Comparison of ENCODE assay signal across 11 cellular contexts in the genomic region with DNA sequence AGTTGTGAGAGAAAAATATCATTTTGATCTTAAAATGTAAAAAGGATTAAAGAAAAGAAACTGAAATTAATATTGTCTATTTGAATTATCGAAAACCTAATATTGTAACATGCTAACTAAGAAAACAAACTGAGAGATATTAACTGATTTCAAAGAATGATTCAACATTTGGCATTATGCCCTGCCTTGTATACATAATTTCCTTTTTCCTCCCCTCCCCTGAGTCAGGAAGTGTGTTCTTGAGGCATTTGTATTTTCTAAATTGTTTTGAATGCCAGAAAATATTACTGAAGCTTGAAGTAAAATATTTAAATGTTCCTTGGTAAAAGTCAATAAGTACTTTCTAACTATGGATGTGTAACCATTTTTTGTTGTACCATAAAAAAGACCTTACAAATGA. TPM values are rescaled to one million over a fixed set of nuclear protein-coding genes. Genes with fewer than 3 reads are reported as not detected.
A peak's percentile ranks its signal among the peaks of the same experiment; 100 is the strongest.
DNase-seq lines count a peak whose midpoint lies in the region; ATAC-seq and TF ChIP-seq lines count a peak whose summit lies in the region.
"Had no signal": no experiment of that assay in that cellular context is flagged by ENCODE, and none has a peak within 500 bp of the region (broad histone marks: within the 10 kb centered on the region; RNA-seq: fewer than 3 reads in every experiment).

No MANE protein-coding gene starts in this region.

- H3K4me1 ChIP-seq in right atrium auricular region (peaks cover 0 to 5% of the 10 kb centered on the region in 2 donors), SJCRH30 (peaks cover 29% of the 10 kb centered on the region)

- peak overlapping the region in 1 of 2 donors; percentile 23 for H3K4me3 ChIP-seq in right atrium auricular region
- peak overlapping the region; percentile 35 for H3K4me3 ChIP-seq in SJCRH30

- H3K4me1 Mint-ChIP-seq in stimulated activated memory B cell treated with anti-CD40 and anti-IgM and Interleukin-4, amounts not matched to agents 10 μg/mL and 1 μg/mL and 100 μg/mL, for 72 hours, result peaks cover 12% of the 10 kb centered on the region
- H3K4me1 Mint-ChIP-seq: neural crest cell had no signal

- TF ChIP-seq CTCF in right atrium auricular region (IDR thresholded peaks at IDR 0.05) (no peak), omental fat pad (IDR thresholded peaks at IDR 0.05) (no peak)

- ATAC-seq in Right ventricle myocardium inferior (no peak), omental fat pad (ENCODE audit: low FRiP score) (no peak), GM19463 (IDR thresholded peaks at IDR 0.05; ENCODE audit: unreplicated experiment) (no peak)
- no peak for ATAC-seq in stimulated activated memory B cell treated with anti-CD40 and anti-IgM and Interleukin-4, amounts not matched to agents 10 μg/mL and 1 μg/mL and 100 μg/mL, for 72 hours

- H3K27ac ChIP-seq in right atrium auricular region, result peak overlapping the region; percentile 27 to 58
- peak overlapping the region; percentile 48; the same call in 1 of the 2 replicates for H3K27ac ChIP-seq in SJCRH30

- intact Hi-C loops in Right ventricle myocardium inferior (cut with DNase I), result loop anchor here (5.0 kb wide), 1 partner anchor 50 kb away; the partner anchor contains the start of gene RPS6KA3

- H3K27me3 Mint-ChIP-seq in stimulated activated memory B cell treated with anti-CD40 and anti-IgM and Interleukin-4, amounts not matched to agents 10 μg/mL and 1 μg/mL and 100 μg/mL, for 72 hours, result no peaks in the 10 kb centered on the region
- H3K27me3 Mint-ChIP-seq: CD8-positive, alpha-beta memory T cell had no signal

- no peak overlapping the region for H3K4me3 Mint-ChIP-seq in stimulated activated memory B cell treated with anti-CD40 and anti-IgM and Interleukin-4, amounts not matched to agents 10 μg/mL and 1 μg/mL and 100 μg/mL, for 72 hours
- H3K4me3 Mint-ChIP-seq: neural crest cell had no signal

- DNase-seq in right atrium auricular region (ENCODE audit: low spot score) (no peak), Right ventricle myocardium inferior (ENCODE audit: missing footprints) (no peak), SJCRH30 (peak in 1 of 2 experiments; percentile 50), fibroblast of the conjunctiva (ENCODE audit: low read depth) (peak; percentile 23), omental fat pad (ENCODE audit: low spot score) (no peak), D341Med (ENCODE audit: low spot score) (no peak)
- DNase-seq: activated CD8-positive, alpha-beta memory T cell treated with anti-CD3 and anti-CD28 coated beads, Interleukin-2, amount 50 U/mL, for 4 hours; CD8-positive, alpha-beta memory T cell had no signal

- H3K27me3 ChIP-seq in right atrium auricular region (no peaks in the 10 kb centered on the region), SJCRH30 (no peaks in the 10 kb centered on the region)

- no peaks in the 10 kb centered on the region for H3K9me3 Mint-ChIP-seq in stimulated activated memory B cell treated with anti-CD40 and anti-IgM and Interleukin-4, amounts not matched to agents 10 μg/mL and 1 μg/mL and 100 μg/mL, for 72 hours
- H3K9me3 Mint-ChIP-seq: CD8-positive, alpha-beta memory T cell; neural crest cell had no signal

- H3K9me3 ChIP-seq in right atrium auricular region, result no peaks in the 10 kb centered on the region
- H3K9me3 ChIP-seq in SJCRH30 (replicated peaks), result no peaks in the 10 kb centered on the region

- peaks cover 19% of the 10 kb centered on the region for H3K36me3 Mint-ChIP-seq in stimulated activated memory B cell treated with anti-CD40 and anti-IgM and Interleukin-4, amounts not matched to agents 10 μg/mL and 1 μg/mL and 100 μg/mL, for 72 hours

- H3K36me3 ChIP-seq in right atrium auricular region, result no peaks in the 10 kb centered on the region
- peaks cover under 1% of the 10 kb centered on the region; the same call in 1 of the 2 replicates for H3K36me3 ChIP-seq in SJCRH30

- H3K27ac Mint-ChIP-seq in stimulated activated memory B cell treated with anti-CD40 and anti-IgM and Interleukin-4, amounts not matched to agents 10 μg/mL and 1 μg/mL and 100 μg/mL, for 72 hours, result no peak overlapping the region

RNA-seq across cellular contexts. Expression of gene RPS6KA3, which starts 49.4 kb away (rescaled TPM):
- total RNA-seq in right atrium auricular region, result 10 to 100 TPM; 25.4 to 30.5 TPM
- 34.8 TPM for total RNA-seq in Right ventricle myocardium inferior
- 89.3 and 92.0 TPM in 2 replicates for total RNA-seq in SJCRH30 (2014; rRNA removed; shearing (Covaris generic))
- 10 to 100 TPM; 39.5 to 90.3 (median 55.1) TPM for total RNA-seq in omental fat pad
